In genomic region chr14:61296707-61297502, GRCh38 we compare ENCODE assay signal across 8 cellular contexts. TPM values are rescaled to one million over a fixed set of nuclear protein-coding genes. Genes with fewer than 3 reads are reported as not detected.
DNase-seq lines count a peak whose midpoint lies in the region; ATAC-seq, FAIRE-seq and TF ChIP-seq lines count a peak whose summit lies in the region.

No MANE protein-coding gene starts in this region.

- no peaks in the 10 kb centered on the region for H4K20me1 ChIP-seq in endothelial cell of umbilical vein (replicated peaks; ENCODE audit: control insufficient read depth, extremely low read depth, insufficient read depth, low read length)

- TF ChIP-seq CTCF in Panc1 (IDR thresholded peaks at IDR 0.05) = peak; percentile 65; the same call in 1 of the 2 replicates
- peak; percentile 40 to 51 for TF ChIP-seq CTCF in endothelial cell of umbilical vein (IDR thresholded peaks at IDR 0.05; ENCODE audit: extremely low read depth in 1 of 2, insufficient read depth in 1 of 2, low read depth in 1 of 2, low read length in 2 of 2)
- TF ChIP-seq CTCF in pancreas (IDR thresholded peaks at IDR 0.05) = peak; percentile 7 to 40 (median 36)

- no peak for ATAC-seq in Panc1
- ATAC-seq in pancreas = peak in 3 of 4 donors; percentile 79 to 83 (median 82)
- no peak for ATAC-seq in GM21390 (IDR thresholded peaks at IDR 0.05; ENCODE audit: unreplicated experiment)

- in situ Hi-C loops in Panc1 (cut with HindIII; ENCODE audit: low pct_unique_long_range_greater_than_20kb, low sequenced_read_pairs) = no loop called here

- FAIRE-seq in endothelial cell of umbilical vein (lab: Jason Lieb, UNC) (peak; percentile 90), pancreas (lab: Jason Lieb, UNC) (peak; percentile 39)

- no peaks in the 10 kb centered on the region for H3K79me2 ChIP-seq in endothelial cell of umbilical vein (ENCODE audit: control insufficient read depth, insufficient read depth, low read length)

- WGBS in pancreas, 2 donors = 25 to 31% methylated on average over 2 of the region's 2 CpGs

- peak; percentile 17 for DNase-seq in NCI-H2227 (lab: John Stamatoyannopoulos, UW; ENCODE audit: unreplicated experiment)
- DNase-seq in NCI-H2227 treated with DMSO at 0.1 percent for 48 hours (lab: John Stamatoyannopoulos, UW) = no peak
- peak; percentile 31 for DNase-seq in HEK293T (ENCODE audit: extremely low spot score)
- DNase-seq in Panc1 (ENCODE audit: low read depth, low spot score) = no peak
- peak; percentile 77 for DNase-seq in endothelial cell of umbilical vein (ENCODE audit: low read depth, low spot score)
- no peak for DNase-seq in pancreas
- DNase-seq in cortex of kidney (lab: John Stamatoyannopoulos, UW) = no peak

- H3K27me3 ChIP-seq in Panc1 (ENCODE audit: control insufficient read depth, insufficient read depth, low read length) = peaks cover 2% of the 10 kb centered on the region; the same call in 1 of the 2 replicates
- no peaks in the 10 kb centered on the region for H3K27me3 ChIP-seq in endothelial cell of umbilical vein (ENCODE audit: control insufficient read depth in 2 of 2, insufficient read depth in 2 of 2, low read length in 2 of 2)
- H3K27me3 ChIP-seq in pancreas = no peaks in the 10 kb centered on the region

- no peaks in the 10 kb centered on the region for H3K9me3 ChIP-seq in Panc1 (ENCODE audit: control insufficient read depth, insufficient read depth, low read depth, low read length)
- H3K9me3 ChIP-seq in endothelial cell of umbilical vein (replicated peaks; ENCODE audit: control insufficient read depth, insufficient read depth, low read length) = no peaks in the 10 kb centered on the region
- H3K9me3 ChIP-seq in pancreas = no peaks in the 10 kb centered on the region

- POLR2A ChIA-PET in HEK293T (lab: Yijun Ruan, JAX) = no interaction called here
- POLR2A ChIA-PET in Panc1 (lab: Charles Lee) = no interaction called here
- POLR2A ChIA-PET in endothelial cell of umbilical vein (lab: Charles Lee) = no interaction called here

- BruUV-seq in Panc1 (replicated peaks; lab: Mats Ljungman, UMichigan) = no TSS peak
- BruUV-seq in endothelial cell of umbilical vein (replicated peaks; lab: Mats Ljungman, UMichigan) = no TSS peak

- CTCF ChIA-PET in HEK293T (lab: Yijun Ruan, JAX) (interaction anchor here (0.7 to 1.1 kb wide), 6 partner anchors 11 to 1578 kb away, joined by 3 to 6 read pairs (median 4); no protein-coding TSS in a partner anchor), Panc1 (lab: Charles Lee) (no interaction called here), endothelial cell of umbilical vein (lab: Charles Lee) (interaction anchor here (0.6 to 2.7 kb wide), 38 partner anchors 10 to 829 kb away, joined by 3 to 24 read pairs (median 4); partner anchors contain the start of gene PRKCH)

- intact Hi-C loops in Panc1 (cut with micrococcal nuclease; ENCODE audit: unreplicated experiment) = no loop called here
- intact Hi-C loops in endothelial cell of umbilical vein (cut with micrococcal nuclease) = loop anchor here (1.0 to 10.0 kb wide), 7 partner anchors 24 to 540 kb away; partner anchors contain the start of genes PRKCH and SNAPC1
- intact Hi-C loops in pancreas (cut with DNase I) = loop anchor here in 1 of 3 donors (10.0 kb wide), 1 partner anchor 158 kb away; no protein-coding TSS in a partner anchor

- H3K4me1 ChIP-seq in Panc1 (ENCODE audit: control insufficient read depth, insufficient read depth, low read length) = no peaks in the 10 kb centered on the region
- H3K4me1 ChIP-seq in endothelial cell of umbilical vein (ENCODE audit: control insufficient read depth, extremely low read depth, insufficient read depth, low read length) = peaks cover 29% of the 10 kb centered on the region
- peaks cover 0 to 6% (median 0%) of the 10 kb centered on the region in 3 donors for H3K4me1 ChIP-seq in pancreas

- H3K9ac ChIP-seq in endothelial cell of umbilical vein (replicated peaks; ENCODE audit: extremely low read depth, insufficient read depth, low read length) = no peak overlapping the region

- H3K27ac ChIP-seq in Panc1 (ENCODE audit: low read length) (no peak overlapping the region), endothelial cell of umbilical vein (ENCODE audit: insufficient read depth, low read depth, low read length) (peak overlapping the region; percentile 47), pancreas (no peak overlapping the region)

- no peak for TF ChIP-seq POLR2A in endothelial cell of umbilical vein (IDR thresholded peaks at IDR 0.05; ENCODE audit: low read depth, low read length)

- H3K4me2 ChIP-seq in endothelial cell of umbilical vein (ENCODE audit: insufficient read depth, low read length) = no peak overlapping the region

- no peak overlapping the region for H3K4me3 ChIP-seq in Panc1 (ENCODE audit: low read depth in 2 of 2, low read length in 2 of 2)
- no peak overlapping the region for H3K4me3 ChIP-seq in endothelial cell of umbilical vein (replicated peaks in 1 of 3; ENCODE audit: insufficient read depth in 1 of 3, low read depth in 1 of 3, low read length in 3 of 3)
- no peak overlapping the region for H3K4me3 ChIP-seq in pancreas

- no peaks in the 10 kb centered on the region for H3K9me1 ChIP-seq in endothelial cell of umbilical vein (replicated peaks; ENCODE audit: control insufficient read depth, extremely low read depth, insufficient read depth, low read length)

- dilution Hi-C loops in endothelial cell of umbilical vein (cut with MboI; ENCODE audit: extremely low pct_ligation_motif_present, low sequenced_read_pairs) = loop anchor here (25.0 kb wide), 1 partner anchor 165 kb away; no protein-coding TSS in a partner anchor

- H3K36me3 ChIP-seq in Panc1 (ENCODE audit: control insufficient read depth, insufficient read depth, low read length) (no peaks in the 10 kb centered on the region), endothelial cell of umbilical vein (ENCODE audit: control insufficient read depth in 2 of 2, extremely low read depth in 1 of 2, insufficient read depth in 2 of 2, low read length in 2 of 2) (no peaks in the 10 kb centered on the region), pancreas (no peaks in the 10 kb centered on the region)

- H2AFZ ChIP-seq in endothelial cell of umbilical vein (ENCODE audit: low read depth, low read length) = peak overlapping the region; percentile 30

TF ChIP-seq in HEK293T, 16 proteins besides CTCF, POLR2A, EP300 and RAD21:
- TF ChIP-seq SP1 (IDR thresholded peaks at IDR 0.05) = no peak
- TF ChIP-seq CTBP1 (IDR thresholded peaks at IDR 0.05; ENCODE audit: borderline replicate concordance) = no peak
- TF ChIP-seq FOXK2 (IDR thresholded peaks at IDR 0.05) = no peak
- no peak for TF ChIP-seq ZNF384 (IDR thresholded peaks at IDR 0.05)
TF ChIP-seq in HEK293T: peak in this region for 0.

TF ChIP-seq in endothelial cell of umbilical vein, 7 proteins besides CTCF, POLR2A, EP300 and RAD21:
- TF ChIP-seq JUN (IDR thresholded peaks at IDR 0.05; ENCODE audit: borderline replicate concordance, insufficient read depth, insufficient read length, low read depth) = no peak
- no peak for TF ChIP-seq MYC (IDR thresholded peaks at IDR 0.05; ENCODE audit: low read depth, low read length)
- no peak for TF ChIP-seq FOS (IDR thresholded peaks at IDR 0.05; ENCODE audit: borderline replicate concordance, insufficient read depth, low read length)
- TF ChIP-seq, protein P1, sequence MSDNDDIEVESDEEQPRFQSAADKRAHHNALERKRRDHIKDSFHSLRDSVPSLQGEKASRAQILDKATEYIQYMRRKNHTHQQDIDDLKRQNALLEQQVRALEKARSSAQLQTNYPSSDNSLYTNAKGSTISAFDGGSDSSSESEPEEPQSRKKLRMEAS (IDR thresholded peaks at IDR 0.05; ENCODE audit: insufficient read depth, insufficient read length) = no peak
- TF ChIP-seq GATA2 (IDR thresholded peaks at IDR 0.05; ENCODE audit: insufficient read depth, insufficient read length, low read depth, low read length) = no peak
- TF ChIP-seq POLR2AphosphoS5 (IDR thresholded peaks at IDR 0.05; ENCODE audit: insufficient read depth, low read depth, low read length) = no peak
- no peak for TF ChIP-seq EZH2 (IDR thresholded peaks at IDR 0.05; ENCODE audit: borderline replicate concordance, low read depth, low read length, severe bottlenecking)
TF ChIP-seq in endothelial cell of umbilical vein: peak in this region for 0.

RNA-seq across cellular contexts. Expression of gene TMEM30B, which starts 15.8 kb away (rescaled TPM):
- total RNA-seq in Panc1 (2021; ENCODE audit: unreplicated experiment) (0.10 TPM), endothelial cell of umbilical vein (0.25 and 0.35 TPM in 2 replicates), pancreas (10 to 100 TPM; 15.7 to 21.3 (median 17.7) TPM)
- polyA plus RNA-seq in Panc1 (2012; ENCODE audit: insufficient read length) = not detected
- polyA plus RNA-seq in endothelial cell of umbilical vein (0.32 and 0.37 TPM in 2 replicates), pancreas (10 to 100 TPM; 10.1 to 18.9 TPM)
- polyA plus RNA-seq in endothelial cell of umbilical vein (2011; cell fraction: cytosol; rRNA removed) = 0.10 and 0.28 TPM in 2 replicates
- 0.08 and 0.10 TPM in 2 replicates for polyA plus RNA-seq in endothelial cell of umbilical vein (2011; cell fraction: nucleus; rRNA removed)
- 0.11 and 0.42 TPM in 2 replicates for polyA plus RNA-seq in endothelial cell of umbilical vein (2012)
- 0.12 and 0.76 TPM in 2 replicates for polyA minus RNA-seq in endothelial cell of umbilical vein
- not detected for polyA minus RNA-seq in endothelial cell of umbilical vein (2011; cell fraction: cytosol; rRNA and poly(A)+ RNA removed)
- 0.19 TPM in 1 of 2 replicates, not detected in the other for polyA minus RNA-seq in endothelial cell of umbilical vein (2011; cell fraction: nucleus; rRNA and poly(A)+ RNA removed)

RNA-seq across cellular contexts. Expression of gene PRKCH, which starts 24.5 kb away (rescaled TPM):
- 2.7 TPM for total RNA-seq in Panc1 (2021; ENCODE audit: unreplicated experiment)
- polyA plus RNA-seq in Panc1 (2012; ENCODE audit: insufficient read length) = 1.7 TPM
- 101 and 103 TPM in 2 replicates for total RNA-seq in endothelial cell of umbilical vein
- polyA plus RNA-seq in endothelial cell of umbilical vein = 97.7 and 100 TPM in 2 replicates
- 113 and 120 TPM in 2 replicates for polyA plus RNA-seq in endothelial cell of umbilical vein (2011; cell fraction: cytosol; rRNA removed)
- 105 and 108 TPM in 2 replicates for polyA plus RNA-seq in endothelial cell of umbilical vein (2011; cell fraction: nucleus; rRNA removed)
- 54.4 and 93.2 TPM in 2 replicates for polyA plus RNA-seq in endothelial cell of umbilical vein (2012)
- 323 and 360 TPM in 2 replicates for polyA minus RNA-seq in endothelial cell of umbilical vein
- polyA minus RNA-seq in endothelial cell of umbilical vein (2011; cell fraction: cytosol; rRNA and poly(A)+ RNA removed) = 1.2 TPM
- polyA minus RNA-seq in endothelial cell of umbilical vein (2011; cell fraction: nucleus; rRNA and poly(A)+ RNA removed) = 293 and 389 TPM in 2 replicates
- total RNA-seq in pancreas = 10 to 100 TPM in 3 of 6 donors, 1 to 10 TPM in 3; 5.2 to 16.9 (median 9.5) TPM
- 1 to 10 TPM; 3.6 to 9.2 TPM for polyA plus RNA-seq in pancreas

Comparison
In these comparisons a context has a peak if more than half of its experiments do, and no peak if none do; other contexts are left out.
1. DNase-seq: peak in NCI-H2227 (single experiment), HEK293T (single experiment) and endothelial cell of umbilical vein (single experiment); none in NCI-H2227 treated with DMSO at 0.1 percent for 48 hours (single experiment), Panc1 (single experiment), pancreas (0 of 6) and cortex of kidney (single experiment).
2. ATAC-seq: peak in pancreas (3 of 4); none in Panc1 (single experiment) and GM21390 (single experiment).
3. RNA of gene TMEM30B, which starts 15.8 kb away (total RNA-seq): 15.7 to 21.3 TPM in pancreas; 0.25 to 0.35 TPM in endothelial cell of umbilical vein and 0.10 TPM in Panc1 (single experiment); every median in the first group is over 10 times any median in the second.
4. Peak in every context shown above with its lines, with median percentiles within 50 percentile points of each other: CTCF ChIP-seq.